13 cellular contexts compared by ENCODE assay signal in genomic region chrX:45761920-45762319, GRCh38.
DNase-seq lines count a peak whose midpoint lies in the region; ATAC-seq and TF ChIP-seq lines count a peak whose summit lies in the region.
"Had no signal": no experiment of that assay in that cellular context is flagged by ENCODE, and none has a peak within 500 bp of the region (broad histone marks: within the 10 kb centered on the region; RNA-seq: fewer than 3 reads in every experiment).

No MANE protein-coding gene starts in this region.

- intact Hi-C loops in natural killer cell (cut with micrococcal nuclease) (loop anchor here (10.0 kb wide), 1 partner anchor 783 kb away; the partner anchor contains the start of gene ZNF674), sciatic nerve (cut with DNase I) (no loop called here), transverse colon (cut with DNase I; ENCODE audit: low total_unique reads) (no loop called here)

- DNase-seq in CD8-positive, alpha-beta memory T cell: no peak
- DNase-seq in HL-60 (ENCODE audit: low read depth in 1 of 2, low spot score in 1 of 2) (no peak), natural killer cell (no peak), MV-4-11 (lab: John Stamatoyannopoulos, UW) (no peak), sciatic nerve (ENCODE audit: low spot score) (no peak), transverse colon (no peak)
- DNase-seq: central memory CD4-positive, alpha-beta T cell; hypothalamus; left ventricle myocardium superior; NK-92 treated with Interleukin-12 subunit alpha and Interleukin-12 subunit beta, amount 100 ng/mL, for 24 hours; sigmoid colon had no signal

- no peak for ATAC-seq in natural killer cell
- no peak for ATAC-seq in sciatic nerve
- ATAC-seq: left ventricle myocardium superior had no signal

- TF ChIP-seq CTCF in HL-60 (IDR thresholded peaks at IDR 0.05; ENCODE audit: insufficient read depth, low read length): no peak
- TF ChIP-seq CTCF in natural killer cell (IDR thresholded peaks at IDR 0.05): no peak
- TF ChIP-seq CTCF in transverse colon (IDR thresholded peaks at IDR 0.05): no peak

- H3K27ac Mint-ChIP-seq in CD8-positive, alpha-beta memory T cell: peak overlapping the region; percentile 28 to 95 (median 74)
- H3K27ac Mint-ChIP-seq in activated naive CD8-positive, alpha-beta T cell: peak overlapping the region; percentile 89
- H3K27ac Mint-ChIP-seq in natural killer cell: peak overlapping the region; percentile 43 to 51

- H3K4me3 ChIP-seq in CD8-positive, alpha-beta memory T cell (ENCODE audit: low read length): no peak overlapping the region
- H3K4me3 ChIP-seq in HL-60 (replicated peaks; ENCODE audit: insufficient read depth, low read length) (no peak overlapping the region), transverse colon (no peak overlapping the region)
- H3K4me3 ChIP-seq: sigmoid colon, SJSA1 had no signal

- peaks cover 42% of the 10 kb centered on the region for H3K4me1 ChIP-seq in CD8-positive, alpha-beta memory T cell (ENCODE audit: insufficient read depth, low read length)
- peaks cover 0 to 6% (median 0%) of the 10 kb centered on the region in 4 donors for H3K4me1 ChIP-seq in transverse colon

- no peaks in the 10 kb centered on the region for H3K36me3 ChIP-seq in CD8-positive, alpha-beta memory T cell (ENCODE audit: insufficient read depth, low read length)
- no peaks in the 10 kb centered on the region for H3K36me3 ChIP-seq in transverse colon
- H3K36me3 ChIP-seq: sigmoid colon had no signal

- H3K9me3 ChIP-seq in CD8-positive, alpha-beta memory T cell (ENCODE audit: low read length): no peaks in the 10 kb centered on the region
- H3K9me3 ChIP-seq in transverse colon: no peaks in the 10 kb centered on the region
- H3K9me3 ChIP-seq: sigmoid colon, SJSA1 had no signal

- H3K27ac ChIP-seq in CD8-positive, alpha-beta memory T cell (ENCODE audit: low read depth, low read length): no peak overlapping the region
- peak overlapping the region; percentile 91 for H3K27ac ChIP-seq in HL-60 (replicated peaks)
- H3K27ac ChIP-seq in transverse colon: no peak overlapping the region
- H3K27ac ChIP-seq: sigmoid colon, SJSA1 had no signal

- TF ChIP-seq POLR2A in transverse colon (IDR thresholded peaks at IDR 0.05): no peak

- 57% methylated on average over 4 of the region's 4 CpGs; no CpG with 5 or more reads in 1 of the 2 donors for WGBS in transverse colon (ENCODE audit: low coverage in 1 of 2), 2 donors

- peaks cover 59 to 90% (median 88%) of the 10 kb centered on the region in 3 donors for H3K4me1 Mint-ChIP-seq in CD8-positive, alpha-beta memory T cell
- peaks cover 78% of the 10 kb centered on the region for H3K4me1 Mint-ChIP-seq in activated naive CD8-positive, alpha-beta T cell (ENCODE audit: low read depth)
- peaks cover 46 to 67% of the 10 kb centered on the region in 2 donors for H3K4me1 Mint-ChIP-seq in natural killer cell

- no peaks in the 10 kb centered on the region for H3K27me3 ChIP-seq in CD8-positive, alpha-beta memory T cell (ENCODE audit: insufficient read depth, low read length, poor library complexity, severe bottlenecking)
- H3K27me3 ChIP-seq in HL-60 (ENCODE audit: insufficient read depth, poor library complexity, severe bottlenecking) (no peaks in the 10 kb centered on the region), transverse colon (no peaks in the 10 kb centered on the region)
- H3K27me3 ChIP-seq: sigmoid colon, SJSA1 had no signal

- no peaks in the 10 kb centered on the region for H3K9me3 Mint-ChIP-seq in CD8-positive, alpha-beta memory T cell
- no peaks in the 10 kb centered on the region for H3K9me3 Mint-ChIP-seq in activated naive CD8-positive, alpha-beta T cell (ENCODE audit: low read depth)
- no peaks in the 10 kb centered on the region for H3K9me3 Mint-ChIP-seq in natural killer cell

- in situ Hi-C loops in transverse colon (cut with MboI; ENCODE audit: low pct_ligation_motif_present in 1 of 4, low pct_unique_long_range_greater_than_20kb in 1 of 4, low sequenced_read_pairs in 3 of 4): loop anchor here in 1 of 4 donors (25.0 kb wide), 1 partner anchor 250 kb away; no protein-coding TSS in a partner anchor

- POLR2A ChIA-PET in CD8-positive, alpha-beta memory T cell (lab: Charles Lee): interaction anchor here (0.8 kb wide), 1 partner anchor 9 kb away, joined by 3 read pairs; no protein-coding TSS in a partner anchor

- H3K36me3 Mint-ChIP-seq in CD8-positive, alpha-beta memory T cell: no peaks in the 10 kb centered on the region
- peaks cover 20% of the 10 kb centered on the region for H3K36me3 Mint-ChIP-seq in activated naive CD8-positive, alpha-beta T cell
- peaks cover 7% of the 10 kb centered on the region for H3K36me3 Mint-ChIP-seq in natural killer cell

- TF ChIP-seq EP300 in transverse colon (IDR thresholded peaks at IDR 0.05; ENCODE audit: low read depth): no peak

- no peaks in the 10 kb centered on the region for H3K27me3 Mint-ChIP-seq in CD8-positive, alpha-beta memory T cell
- H3K27me3 Mint-ChIP-seq in activated naive CD8-positive, alpha-beta T cell: no peaks in the 10 kb centered on the region
- H3K27me3 Mint-ChIP-seq in natural killer cell (ENCODE audit: low read depth in 2 of 2): no peaks in the 10 kb centered on the region

- peak overlapping the region; percentile 9 to 73 (median 48) for H3K4me3 Mint-ChIP-seq in CD8-positive, alpha-beta memory T cell
- H3K4me3 Mint-ChIP-seq in activated naive CD8-positive, alpha-beta T cell: peak overlapping the region; percentile 75
- peak overlapping the region; percentile 7 for H3K4me3 Mint-ChIP-seq in natural killer cell

- CTCF ChIA-PET in CD8-positive, alpha-beta memory T cell (lab: Charles Lee): no interaction called here

Comparison
In these comparisons a context has a peak if more than half of its experiments do, and no peak if none do; other contexts are left out.
1. H3K4me3 Mint-ChIP-seq: peak in every context shown above with its lines; median percentile 75 in activated naive CD8-positive, alpha-beta T cell; 48 in CD8-positive, alpha-beta memory T cell; 7 in natural killer cell.